8 cellular contexts compared by ENCODE assay signal in genomic region chr14:34324363-34324795, GRCh38.
DNase-seq lines count a peak whose midpoint lies in the region; ATAC-seq and TF ChIP-seq lines count a peak whose summit lies in the region.

No MANE protein-coding gene starts in this region.

- H4K20me1 ChIP-seq in Loucy (ENCODE audit: insufficient read depth, low read length, poor library complexity, severe bottlenecking), result no peaks in the 10 kb centered on the region

- H3K36me3 ChIP-seq in Loucy (ENCODE audit: insufficient read depth, low read length), result no peaks in the 10 kb centered on the region

- H3F3A ChIP-seq in Loucy (ENCODE audit: low read depth), result no peaks in the 10 kb centered on the region

- no peak for ATAC-seq in GM21390 (IDR thresholded peaks at IDR 0.05; ENCODE audit: unreplicated experiment)
- ATAC-seq in HG03442 (IDR thresholded peaks at IDR 0.05; ENCODE audit: unreplicated experiment), result no peak

- DNase-seq in activated CD4-positive, alpha-beta T cell treated with anti-CD3 and anti-CD28 coated beads for 48 hours, result peak; percentile 11
- DNase-seq in activated CD4-positive, alpha-beta T cell treated with anti-CD3 and anti-CD28 coated beads, Interleukin-2, amount 50 U/mL, for 4 hours, result no peak
- peak; percentile 52 for DNase-seq in SK-N-DZ (ENCODE audit: low spot score)
- peak; percentile 53 for DNase-seq in fibroblast of villous mesenchyme (ENCODE audit: low read depth)
- peak; percentile 13 for DNase-seq in putamen (ENCODE audit: low spot score)

- H3K4me3 ChIP-seq in Loucy (ENCODE audit: low read length, poor library complexity, severe bottlenecking) (no peak overlapping the region), fibroblast of villous mesenchyme (ENCODE audit: low read depth, low read length) (no peak overlapping the region)

- H3K9me2 ChIP-seq in Loucy (replicated peaks; ENCODE audit: low read depth, low read length), result no peaks in the 10 kb centered on the region

- TF ChIP-seq CTCF in Loucy (conservative IDR thresholded peaks at IDR 0.05; ENCODE audit: low read length) (peak; percentile 83), fibroblast of villous mesenchyme (IDR thresholded peaks at IDR 0.05; ENCODE audit: insufficient read depth, low read depth, low read length) (peak; percentile 62)

- no peaks in the 10 kb centered on the region for H3K4me1 ChIP-seq in Loucy (ENCODE audit: insufficient read depth, low read length, poor library complexity, severe bottlenecking)

- no peaks in the 10 kb centered on the region for H3K9me3 ChIP-seq in Loucy (ENCODE audit: insufficient read depth, low read depth, low read length)

- H3K27me3 ChIP-seq in Loucy (ENCODE audit: insufficient read depth, low read length, poor library complexity, severe bottlenecking), result no peaks in the 10 kb centered on the region

- H3K79me2 ChIP-seq in Loucy (ENCODE audit: insufficient read depth, low read length), result no peaks in the 10 kb centered on the region

- no peak overlapping the region for H3K4me2 ChIP-seq in Loucy (ENCODE audit: low read depth, low read length, poor library complexity, severe bottlenecking)

- H2AFZ ChIP-seq in Loucy (ENCODE audit: low read length), result no peak overlapping the region

- no peak overlapping the region for H3K9ac ChIP-seq in Loucy (ENCODE audit: low read depth, low read length, poor library complexity, severe bottlenecking)

Comparison
In these comparisons a context has a peak if more than half of its experiments do, and no peak if none do; other contexts are left out.
1. DNase-seq: peak in activated CD4-positive, alpha-beta T cell treated with anti-CD3 and anti-CD28 coated beads for 48 hours (single experiment), SK-N-DZ (single experiment), fibroblast of villous mesenchyme (single experiment) and putamen (single experiment); none in activated CD4-positive, alpha-beta T cell treated with anti-CD3 and anti-CD28 coated beads, Interleukin-2, amount 50 U/mL, for 4 hours (0 of 2).